In genomic region chr10:64771253-64771652, GRCh38 we compare ENCODE assay signal across 35 cellular contexts.
"Had no signal": no experiment of that assay in that cellular context is flagged by ENCODE, and none has a peak within 500 bp of the region (broad histone marks: within the 10 kb centered on the region; RNA-seq: fewer than 3 reads in every experiment).

No MANE protein-coding gene starts in this region.

- H3K27me3 ChIP-seq: MG63 had no signal

- H3K36me3 ChIP-seq: MG63 had no signal

- H3K4me3 ChIP-seq: MG63 had no signal

- DNase-seq: Karpas-422, Kasumi-1, MG63, MM.1S, MV-4-11, NCI-H1048, NCI-H1092, NCI-H1092 treated with DMSO at 0.1 percent for 48 hours, NCI-H1105, NCI-H1105 treated with DMSO at 0.1 percent for 48 hours, NCI-H1417, NCI-H1417 treated with DMSO at 0.1 percent for 48 hours, NCI-H1436, NCI-H1436 treated with DMSO at 0.1 percent for 48 hours, NCI-H146, NCI-H1694, NCI-H1694 treated with DMSO at 0.1 percent for 48 hours, NCI-H187, NCI-H187 treated with DMSO at 0.1 percent for 48 hours, NCI-H1930, NCI-H2029, NCI-H2029 treated with DMSO at 0.1 percent for 48 hours, NCI-H2081, NCI-H2081 treated with DMSO at 0.1 percent for 48 hours, NCI-H2107, NCI-H2171, NCI-H2171 treated with DMSO at 0.1 percent for 48 hours, NCI-H2227 treated with DMSO at 0.1 percent for 48 hours, NCI-H226, NCI-H345, NCI-H446, NCI-H446 treated with DMSO at 0.1 percent for 48 hours, NCI-H510A, NCI-H510A treated with DMSO at 0.1 percent for 48 hours, NCI-H524 had no signal

- H3K9me3 ChIP-seq: MG63 had no signal
